Comparison of ENCODE assay signal across 11 cellular contexts in genomic region chr5:173472784-173473278, GRCh38.
DNase-seq lines count a peak whose midpoint lies in the region; ATAC-seq, FAIRE-seq and TF ChIP-seq lines count a peak whose summit lies in the region.
"Had no signal": no experiment of that assay in that cellular context is flagged by ENCODE, and none has a peak within 500 bp of the region (broad histone marks: within the 10 kb centered on the region; RNA-seq: fewer than 3 reads in every experiment).

No MANE protein-coding gene starts in this region.

- H3K9me3 ChIP-seq in astrocyte (ENCODE audit: insufficient read depth, low read depth, low read length) = no peaks in the 10 kb centered on the region

- H3K9me3 Mint-ChIP-seq in Calu3 (ENCODE audit: low read depth, unreplicated experiment) (peaks cover 4% of the 10 kb centered on the region), astrocyte (ENCODE audit: unreplicated experiment) (peaks cover 1% of the 10 kb centered on the region), GM23338 (0 out of 3 replicates have a peak, but pooled peaks cover 3% of the 10 kb centered on the region)

- H3K4me3 Mint-ChIP-seq in Calu3 (ENCODE audit: low read depth, unreplicated experiment) (no peak overlapping the region), astrocyte (ENCODE audit: unreplicated experiment) (no peak overlapping the region), GM23338 (no peak overlapping the region)
- H3K4me3 Mint-ChIP-seq: memory B cell had no signal

- intact Hi-C loops in Calu3 (cut with micrococcal nuclease; ENCODE audit: unreplicated experiment) = loop anchor here (5.0 kb wide), 1 partner anchor 39 kb away; no protein-coding TSS in a partner anchor
- intact Hi-C loops in left cardiac atrium (cut with DNase I) = no loop called here

- H3K27ac Mint-ChIP-seq in Calu3 (ENCODE audit: unreplicated experiment) = peak overlapping the region; percentile 94
- peak overlapping the region; percentile 90 for H3K27ac Mint-ChIP-seq in astrocyte (ENCODE audit: unreplicated experiment)
- H3K27ac Mint-ChIP-seq in GM23338 = no peak overlapping the region
- H3K27ac Mint-ChIP-seq: memory B cell had no signal

- H3K27me3 ChIP-seq in astrocyte (ENCODE audit: insufficient read depth, low read length) = no peaks in the 10 kb centered on the region
- no peaks in the 10 kb centered on the region for H3K27me3 ChIP-seq in GM23338 (ENCODE audit: insufficient read depth)

- H3K4me1 ChIP-seq in astrocyte (ENCODE audit: insufficient read depth, low read length) (peaks cover 43% of the 10 kb centered on the region), GM23338 (ENCODE audit: insufficient read depth) (no peaks in the 10 kb centered on the region)

- H3K79me2 ChIP-seq in astrocyte (ENCODE audit: insufficient read depth, low read length) = no peaks in the 10 kb centered on the region
- no peaks in the 10 kb centered on the region for H3K79me2 ChIP-seq in GM23338 (replicated peaks; ENCODE audit: insufficient read depth)

- DNase-seq in Calu3 (no peak), astrocyte (ENCODE audit: low read depth) (peak; percentile 49), left cardiac atrium (peak; percentile 48), retinal pigment epithelial cell (ENCODE audit: low read depth) (peak; percentile 49), NOMO-1 treated with dmso at 0.1 percent for 144 hours (lab: John Stamatoyannopoulos, UW; ENCODE audit: unreplicated experiment) (no peak), GM23338 (ENCODE audit: low spot score) (no peak), NCI-H2081 treated with DMSO at 0.1 percent for 48 hours (lab: John Stamatoyannopoulos, UW) (no peak), NCI-H1436 treated with DMSO at 0.1 percent for 48 hours (lab: John Stamatoyannopoulos, UW) (no peak)
- DNase-seq: NCI-H1048; stimulated activated CD4-positive, alpha-beta T cell treated with anti-CD3 and anti-CD28 coated beads, Interleukin-4, amount 100 ng/mL, for 4 hours had no signal

- H3K4me3 ChIP-seq in astrocyte (ENCODE audit: insufficient read depth, low read depth, low read length) (no peak overlapping the region), retinal pigment epithelial cell (ENCODE audit: low read length) (no peak overlapping the region), GM23338 (no peak overlapping the region)

- H3K36me3 ChIP-seq in astrocyte (ENCODE audit: insufficient read depth, low read length) (no peaks in the 10 kb centered on the region), GM23338 (ENCODE audit: insufficient read depth) (no peaks in the 10 kb centered on the region)

- CTCF ChIA-PET in Calu3 (lab: Charles Lee) = interaction anchor here (0.6 to 1.9 kb wide), 3 partner anchors 19 to 143 kb away, joined by 3 to 13 read pairs (median 7); no protein-coding TSS in a partner anchor

- no peaks in the 10 kb centered on the region for H3K9me2 ChIP-seq in GM23338 (ENCODE audit: insufficient read depth)

- peak; percentile 43 for FAIRE-seq in astrocyte (lab: Jason Lieb, UNC)

- H3K36me3 Mint-ChIP-seq in Calu3 (ENCODE audit: insufficient read depth, unreplicated experiment) = no peaks in the 10 kb centered on the region
- H3K36me3 Mint-ChIP-seq in astrocyte (ENCODE audit: low read depth, unreplicated experiment) = no peaks in the 10 kb centered on the region
- no peaks in the 10 kb centered on the region for H3K36me3 Mint-ChIP-seq in GM23338 (ENCODE audit: low read depth)
- H3K36me3 Mint-ChIP-seq: memory B cell had no signal

- H3K4me2 ChIP-seq in astrocyte (ENCODE audit: low read length) = peak overlapping the region; percentile 68
- no peak overlapping the region for H3K4me2 ChIP-seq in GM23338

- H3K27me3 Mint-ChIP-seq in Calu3 (ENCODE audit: unreplicated experiment) (no peaks in the 10 kb centered on the region), astrocyte (ENCODE audit: low read depth, unreplicated experiment) (no peaks in the 10 kb centered on the region), GM23338 (ENCODE audit: insufficient read depth, low read depth, poor library complexity) (peaks cover 5% of the 10 kb centered on the region)

- H3F3A ChIP-seq in GM23338 (replicated peaks; ENCODE audit: low read depth) = no peaks in the 10 kb centered on the region

- peaks cover 29% of the 10 kb centered on the region for H3K4me1 Mint-ChIP-seq in Calu3 (ENCODE audit: low read depth, unreplicated experiment)
- peaks cover 41% of the 10 kb centered on the region for H3K4me1 Mint-ChIP-seq in astrocyte (ENCODE audit: low read depth, unreplicated experiment)
- H3K4me1 Mint-ChIP-seq in GM23338 = peaks cover 5% of the 10 kb centered on the region; the same call in 1 of the 3 replicates
- H3K4me1 Mint-ChIP-seq: memory B cell had no signal

- H3K27ac ChIP-seq in astrocyte (ENCODE audit: low read depth, low read length) (peak overlapping the region; percentile 86), GM23338 (ENCODE audit: low read depth) (no peak overlapping the region)

- TF ChIP-seq CTCF in Calu3 (IDR thresholded peaks at IDR 0.05; ENCODE audit: unreplicated experiment) (no peak), astrocyte (IDR thresholded peaks at IDR 0.05; ENCODE audit: insufficient read depth, low read depth, low read length) (no peak), retinal pigment epithelial cell (conservative IDR thresholded peaks at IDR 0.05; ENCODE audit: low read depth, low read length) (no peak), GM23338 (conservative IDR thresholded peaks at IDR 0.05; ENCODE audit: low read depth in 2 of 2) (no peak)

- no peaks in the 10 kb centered on the region for H4K20me1 ChIP-seq in astrocyte (ENCODE audit: insufficient read depth, low read length)
- no peaks in the 10 kb centered on the region for H4K20me1 ChIP-seq in GM23338 (replicated peaks; ENCODE audit: insufficient read depth)

- H2AFZ ChIP-seq in astrocyte (ENCODE audit: low read depth, low read length) (no peak overlapping the region), GM23338 (no peak overlapping the region)

- ATAC-seq in left cardiac atrium (peak; percentile 48 to 64), GM23338 (no peak)

- H3K9ac ChIP-seq in astrocyte (ENCODE audit: low read length) = peak overlapping the region; percentile 70

- BruUV-seq in Calu3 (replicated peaks; lab: Mats Ljungman, UMichigan) = no TSS peak

TF ChIP-seq in GM23338, 12 proteins besides CTCF, POLR2A, EP300 and RAD21:
- TF ChIP-seq CREB1 (CRISPR knock-in tag; IDR thresholded peaks at IDR 0.05; ENCODE audit: low read depth) (no peak), STAT1 (IDR thresholded peaks at IDR 0.05; ENCODE audit: unreplicated experiment) (no peak), ZNF114 (CRISPR knock-in tag; IDR thresholded peaks at IDR 0.05) (no peak), EZH2 (IDR thresholded peaks at IDR 0.05; ENCODE audit: low read depth, unreplicated experiment) (no peak), POLR2AphosphoS5 (IDR thresholded peaks at IDR 0.05; ENCODE audit: low read depth) (no peak)

Comparison
In these comparisons a context has a peak if more than half of its experiments do, and no peak if none do; other contexts are left out.
1. DNase-seq: peak in astrocyte (single experiment), left cardiac atrium (single experiment) and retinal pigment epithelial cell (single experiment); none in Calu3 (single experiment), NOMO-1 treated with dmso at 0.1 percent for 144 hours (single experiment), GM23338 (single experiment), NCI-H2081 treated with DMSO at 0.1 percent for 48 hours (single experiment) and NCI-H1436 treated with DMSO at 0.1 percent for 48 hours (single experiment).